ENCODE assay signal across 29 cellular contexts in the genomic region with DNA sequence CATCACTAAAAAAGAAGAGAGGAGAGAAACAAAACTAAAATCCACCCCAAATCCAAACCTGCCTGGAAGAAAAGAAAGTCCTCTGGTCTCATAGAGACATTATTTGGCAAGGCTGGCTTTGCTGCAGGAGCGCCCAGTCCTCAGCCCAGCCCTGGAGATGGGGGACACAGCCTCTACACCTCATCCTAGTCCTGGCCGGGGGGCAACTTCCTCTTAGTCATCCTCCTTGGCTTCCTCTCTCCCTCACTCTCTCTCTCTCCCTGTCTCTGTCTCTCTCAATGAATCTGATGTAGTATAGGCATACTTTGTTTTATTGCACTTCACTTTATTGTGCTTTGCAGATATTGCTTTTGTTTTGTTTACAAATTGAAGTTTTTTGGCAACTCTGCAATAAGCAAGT. TPM values are rescaled to one million over a fixed set of nuclear protein-coding genes. Genes with fewer than 3 reads are reported as not detected.
"Had no signal": no experiment of that assay in that cellular context is flagged by ENCODE, and none has a peak within 500 bp of the region (broad histone marks: within the 10 kb centered on the region; RNA-seq: fewer than 3 reads in every experiment).

No MANE protein-coding gene starts in this region.

- H3K27ac ChIP-seq: heart left ventricle, neutrophil, spleen, tibial nerve had no signal

- H3K27ac Mint-ChIP-seq: dendritic cell treated with granulocyte-macrophage colony-stimulating factor and Interleukin-4, amounts not matched to agents 40 ng/mL and 50 ng/mL, for 4 days; endodermal cell; naive thymus-derived CD8-positive, alpha-beta T cell; stimulated activated memory B cell treated with anti-CD40 and anti-IgM and Interleukin-4, amounts not matched to agents 10 μg/mL and 1 μg/mL and 100 μg/mL, for 72 hours; stimulated activated naive CD8-positive, alpha-beta T cell treated with anti-CD3 and anti-CD28 coated beads, Interleukin-15, Interleukin-2, amounts not matched to agents 100 ng/mL and 50 ng/mL, for 24 hours had no signal

- H3K4me1 Mint-ChIP-seq: endodermal cell; stimulated activated memory B cell treated with anti-CD40 and anti-IgM and Interleukin-4, amounts not matched to agents 10 μg/mL and 1 μg/mL and 100 μg/mL, for 72 hours had no signal

- H3K36me3 ChIP-seq: heart left ventricle, neutrophil, spleen, tibial nerve had no signal

- H3K36me3 Mint-ChIP-seq: stimulated activated memory B cell treated with anti-CD40 and anti-IgM and Interleukin-4, amounts not matched to agents 10 μg/mL and 1 μg/mL and 100 μg/mL, for 72 hours had no signal

- H3K9me3 ChIP-seq: heart left ventricle, mucosa of descending colon, neutrophil, spleen, tibial nerve had no signal

- H3K4me1 ChIP-seq: heart left ventricle, spleen, tibial nerve had no signal

- H3K27me3 Mint-ChIP-seq: dendritic cell treated with granulocyte-macrophage colony-stimulating factor and Interleukin-4, amounts not matched to agents 40 ng/mL and 50 ng/mL, for 4 days; naive thymus-derived CD8-positive, alpha-beta T cell; stimulated activated memory B cell treated with anti-CD40 and anti-IgM and Interleukin-4, amounts not matched to agents 10 μg/mL and 1 μg/mL and 100 μg/mL, for 72 hours; stimulated activated naive CD8-positive, alpha-beta T cell treated with anti-CD3 and anti-CD28 coated beads, Interleukin-15, Interleukin-2, amounts not matched to agents 100 ng/mL and 50 ng/mL, for 24 hours had no signal

- H3K4me3 ChIP-seq: heart left ventricle, mucosa of descending colon, spleen, tibial nerve had no signal

- H3K4me3 Mint-ChIP-seq: dendritic cell treated with granulocyte-macrophage colony-stimulating factor and Interleukin-4, amounts not matched to agents 40 ng/mL and 50 ng/mL, for 4 days; endodermal cell; naive thymus-derived CD8-positive, alpha-beta T cell; stimulated activated memory B cell treated with anti-CD40 and anti-IgM and Interleukin-4, amounts not matched to agents 10 μg/mL and 1 μg/mL and 100 μg/mL, for 72 hours; stimulated activated naive CD8-positive, alpha-beta T cell treated with anti-CD3 and anti-CD28 coated beads, Interleukin-15, Interleukin-2, amounts not matched to agents 100 ng/mL and 50 ng/mL, for 24 hours had no signal

- FAIRE-seq: colon, frontal cortex had no signal

- H3K9me3 Mint-ChIP-seq: stimulated activated naive CD8-positive, alpha-beta T cell treated with anti-CD3 and anti-CD28 coated beads, Interleukin-15, Interleukin-2, amounts not matched to agents 100 ng/mL and 50 ng/mL, for 24 hours had no signal

- H3K27me3 ChIP-seq: heart left ventricle, neutrophil, spleen, tibial nerve had no signal

- DNase-seq: effector CD4-positive, alpha-beta T cell; endodermal cell; heart left ventricle; hippocampal formation; islet precursor cell; mammary epithelial cell; mucosa of descending colon; naive thymus-derived CD8-positive, alpha-beta T cell; posterior cingulate gyrus; spleen; stimulated activated CD4-positive, alpha-beta T cell treated with anti-CD3 and anti-CD28 coated beads, Interleukin-15, amount 100 ng/mL, for 24 hours; stimulated activated CD4-positive, alpha-beta T cell treated with anti-CD3 and anti-CD28 coated beads, Interleukin-1b, Interleukin-23, amount 100 ng/mL, for 48 hours; stimulated activated CD4-positive, alpha-beta T cell treated with anti-CD3 and anti-CD28 coated beads, Interleukin-4, amount 100 ng/mL, for 24 hours had no signal

- ATAC-seq: heart left ventricle; left lobe of liver; mucosa of descending colon; naive thymus-derived CD8-positive, alpha-beta T cell; sciatic nerve; stimulated activated memory B cell treated with anti-CD40 and anti-IgM and Interleukin-4, amounts not matched to agents 10 μg/mL and 1 μg/mL and 100 μg/mL, for 72 hours had no signal

RNA-seq across cellular contexts. Expression of a gene that starts 55.8 kb away (rescaled TPM):
- total RNA-seq: endodermal cell; frontal cortex; glomerular endothelial cell; heart left ventricle; left lobe of liver; lower leg skin; mammary epithelial cell; mucosa of descending colon; naive thymus-derived CD8-positive, alpha-beta T cell; osteocyte; pulmonary artery endothelial cell; sciatic nerve; skeletal muscle tissue; spleen; temporal lobe; tibial nerve; ureter had no signal
